In genomic region chr7:90064370-90064769, GRCh38 we compare ENCODE assay signal across 18 cellular contexts.
"Had no signal": no experiment of that assay in that cellular context is flagged by ENCODE, and none has a peak within 500 bp of the region (broad histone marks: within the 10 kb centered on the region; RNA-seq: fewer than 3 reads in every experiment).

No MANE protein-coding gene starts in this region.

- ATAC-seq: foreskin keratinocyte, gastroesophageal sphincter, heart left ventricle, left cardiac atrium, left lung, left ventricle myocardium superior, lower lobe of right lung, mucosa of descending colon had no signal

- H3K4me1 Mint-ChIP-seq: mesothelial cell of epicardium had no signal

- H3K4me3 ChIP-seq: coronary artery, dorsolateral prefrontal cortex, esophagus muscularis mucosa, gastroesophageal sphincter, heart left ventricle, hepatocyte, left lung, lower lobe of right lung, mucosa of descending colon had no signal

- H3K4me3 Mint-ChIP-seq: mesothelial cell of epicardium had no signal

- DNase-seq: dermis blood vessel endothelial cell; dorsolateral prefrontal cortex; effector CD4-positive, alpha-beta T cell; effector memory CD4-positive, alpha-beta T cell; foreskin keratinocyte; heart left ventricle; hypothalamus; left cardiac atrium; left lung; left ventricle myocardium superior; lower lobe of right lung; mesenchymal stem cell; mucosa of descending colon had no signal

- H3K27ac Mint-ChIP-seq: mesothelial cell of epicardium had no signal

- H3K36me3 Mint-ChIP-seq: mesothelial cell of epicardium had no signal

- H3K9me3 Mint-ChIP-seq: mesothelial cell of epicardium had no signal
